ENCODE assay signal across 13 cellular contexts in the genomic region with DNA sequence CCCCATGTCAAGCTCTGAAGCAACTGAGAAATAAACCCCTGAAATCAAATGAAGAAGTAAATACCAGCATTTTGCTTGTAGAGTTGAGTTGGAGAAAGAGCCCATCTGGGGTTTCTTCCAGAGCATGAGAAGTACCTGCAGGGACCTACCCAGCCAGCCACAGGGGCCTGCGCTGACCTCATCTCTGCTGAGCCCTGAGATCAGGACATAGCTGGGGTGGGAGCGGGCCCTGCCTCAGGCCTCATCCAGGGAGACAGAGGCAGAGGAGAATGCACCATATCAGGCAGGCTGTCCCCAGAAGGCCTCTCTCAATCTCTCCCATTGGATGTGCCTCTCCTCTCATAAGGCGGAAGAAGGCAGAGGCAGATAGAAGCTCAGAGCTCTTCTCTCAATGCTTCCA.
DNase-seq lines count a peak whose midpoint lies in the region; ATAC-seq and TF ChIP-seq lines count a peak whose summit lies in the region.
"Had no signal": no experiment of that assay in that cellular context is flagged by ENCODE, and none has a peak within 500 bp of the region (broad histone marks: within the 10 kb centered on the region; RNA-seq: fewer than 3 reads in every experiment).

No MANE protein-coding gene starts in this region.

- H2AFZ ChIP-seq in Loucy (ENCODE audit: low read length): no peak overlapping the region

- H3K9me3 ChIP-seq in Loucy (ENCODE audit: insufficient read depth, low read depth, low read length): no peaks in the 10 kb centered on the region
- H3K9me3 ChIP-seq in effector memory CD4-positive, alpha-beta T cell (ENCODE audit: control insufficient read depth, low read length): no peaks in the 10 kb centered on the region
- H3K9me3 ChIP-seq: MG63 had no signal

- H3K4me3 Mint-ChIP-seq in effector memory CD8-positive, alpha-beta T cell: peak overlapping the region; percentile 58 to 60
- H3K4me3 Mint-ChIP-seq in stimulated activated naive CD8-positive, alpha-beta T cell treated with anti-CD3 and anti-CD28 coated beads, Interleukin-15, amount 100 ng/mL, for 72 hours: peak overlapping the region; percentile 28 to 37
- H3K4me3 Mint-ChIP-seq: mesothelial cell of epicardium had no signal

- no peaks in the 10 kb centered on the region for H3K9me2 ChIP-seq in Loucy (replicated peaks; ENCODE audit: low read depth, low read length)

- H3K4me3 ChIP-seq in Loucy (ENCODE audit: low read length, poor library complexity, severe bottlenecking): no peak overlapping the region
- H3K4me3 ChIP-seq in effector memory CD4-positive, alpha-beta T cell (ENCODE audit: insufficient read depth, low read depth, low read length, poor library complexity, severe bottlenecking): no peak overlapping the region
- H3K4me3 ChIP-seq: MG63 had no signal

- DNase-seq in activated effector memory CD4-positive, alpha-beta T cell treated with anti-CD3 and anti-CD28 coated beads, Interleukin-2, amount 50 U/mL, for 16 hours: peak; percentile 54
- DNase-seq in activated effector memory CD4-positive, alpha-beta T cell treated with Interleukin-2 at 50 U/mL for 16 hours: no peak
- DNase-seq in effector memory CD8-positive, alpha-beta T cell: no peak
- DNase-seq in stimulated activated naive CD8-positive, alpha-beta T cell treated with anti-CD3 and anti-CD28 coated beads, Interleukin-15, amount 100 ng/mL, for 72 hours: peak in 1 of 2 donors; percentile 4
- no peak for DNase-seq in effector memory CD4-positive, alpha-beta T cell
- DNase-seq in COR-L47 (lab: John Stamatoyannopoulos, UW): no peak
- DNase-seq: activated gamma-delta T cell; NCI-H1930; stimulated activated CD4-positive, alpha-beta T cell treated with anti-CD3 and anti-CD28 coated beads, Interleukin-12 subunit alpha, Interleukin-12 subunit beta, amount 100 ng/mL, for 4 hours had no signal

- H3K27me3 Mint-ChIP-seq in effector memory CD8-positive, alpha-beta T cell: no peaks in the 10 kb centered on the region
- H3K27me3 Mint-ChIP-seq in stimulated activated naive CD8-positive, alpha-beta T cell treated with anti-CD3 and anti-CD28 coated beads, Interleukin-15, amount 100 ng/mL, for 72 hours: no peaks in the 10 kb centered on the region

- no peak for TF ChIP-seq CTCF in Loucy (conservative IDR thresholded peaks at IDR 0.05; ENCODE audit: low read length)

- peaks cover 24% of the 10 kb centered on the region for H3K36me3 Mint-ChIP-seq in effector memory CD8-positive, alpha-beta T cell (ENCODE audit: insufficient read depth)
- H3K36me3 Mint-ChIP-seq: mesothelial cell of epicardium had no signal

- no peak overlapping the region for H3K27ac ChIP-seq in effector memory CD4-positive, alpha-beta T cell (ENCODE audit: insufficient read depth, low read length, poor library complexity, severe bottlenecking)

- peak overlapping the region; percentile 19 for H3K9ac ChIP-seq in Loucy (ENCODE audit: low read depth, low read length, poor library complexity, severe bottlenecking)

- peaks cover 33% of the 10 kb centered on the region for H4K20me1 ChIP-seq in Loucy (ENCODE audit: insufficient read depth, low read length, poor library complexity, severe bottlenecking)

- H3K9me3 Mint-ChIP-seq in effector memory CD8-positive, alpha-beta T cell: no peaks in the 10 kb centered on the region
- peaks cover 0 to 3% of the 10 kb centered on the region in 2 donors for H3K9me3 Mint-ChIP-seq in stimulated activated naive CD8-positive, alpha-beta T cell treated with anti-CD3 and anti-CD28 coated beads, Interleukin-15, amount 100 ng/mL, for 72 hours
- H3K9me3 Mint-ChIP-seq: mesothelial cell of epicardium had no signal

- no peaks in the 10 kb centered on the region for H3K27me3 ChIP-seq in Loucy (ENCODE audit: insufficient read depth, low read length, poor library complexity, severe bottlenecking)
- no peaks in the 10 kb centered on the region for H3K27me3 ChIP-seq in effector memory CD4-positive, alpha-beta T cell (replicated peaks; ENCODE audit: control insufficient read depth, insufficient read depth, low read length, poor library complexity, severe bottlenecking)
- H3K27me3 ChIP-seq: MG63 had no signal

- H3K27ac Mint-ChIP-seq in effector memory CD8-positive, alpha-beta T cell: peak overlapping the region; percentile 90 to 94
- no peak overlapping the region for H3K27ac Mint-ChIP-seq in stimulated activated naive CD8-positive, alpha-beta T cell treated with anti-CD3 and anti-CD28 coated beads, Interleukin-15, amount 100 ng/mL, for 72 hours
- H3K27ac Mint-ChIP-seq: mesothelial cell of epicardium had no signal

- H3K4me1 ChIP-seq in Loucy (ENCODE audit: insufficient read depth, low read length, poor library complexity, severe bottlenecking): peaks cover 86% of the 10 kb centered on the region
- H3K4me1 ChIP-seq in effector memory CD4-positive, alpha-beta T cell (ENCODE audit: control insufficient read depth, insufficient read depth, low read length, poor library complexity, severe bottlenecking): peaks cover 62% of the 10 kb centered on the region

- H3K36me3 ChIP-seq in Loucy (ENCODE audit: insufficient read depth, low read length): peaks cover 57% of the 10 kb centered on the region; the same call in 1 of the 2 replicates
- peaks cover 4% of the 10 kb centered on the region for H3K36me3 ChIP-seq in effector memory CD4-positive, alpha-beta T cell (ENCODE audit: control insufficient read depth, insufficient read depth, low read length)
- H3K36me3 ChIP-seq: MG63 had no signal

- peaks cover 96% of the 10 kb centered on the region for H3K79me2 ChIP-seq in Loucy (ENCODE audit: insufficient read depth, low read length)

- no peak for ATAC-seq in effector memory CD8-positive, alpha-beta T cell (replicated peaks)
- no peak for ATAC-seq in stimulated activated naive CD8-positive, alpha-beta T cell treated with anti-CD3 and anti-CD28 coated beads, Interleukin-15, amount 100 ng/mL, for 72 hours
- no peak for ATAC-seq in GM18907 (IDR thresholded peaks at IDR 0.05; ENCODE audit: unreplicated experiment)

- H3K4me2 ChIP-seq in Loucy (ENCODE audit: low read depth, low read length, poor library complexity, severe bottlenecking): no peak overlapping the region

- peaks cover 12% of the 10 kb centered on the region for H3F3A ChIP-seq in Loucy (ENCODE audit: low read depth)

- peaks cover 62 to 83% of the 10 kb centered on the region in 2 donors for H3K4me1 Mint-ChIP-seq in effector memory CD8-positive, alpha-beta T cell (ENCODE audit: low read depth in 2 of 2)
- peaks cover 82% of the 10 kb centered on the region for H3K4me1 Mint-ChIP-seq in stimulated activated naive CD8-positive, alpha-beta T cell treated with anti-CD3 and anti-CD28 coated beads, Interleukin-15, amount 100 ng/mL, for 72 hours

Comparison
In these comparisons a context has a peak if more than half of its experiments do, and no peak if none do; other contexts are left out.
1. H3K27ac Mint-ChIP-seq: peak in effector memory CD8-positive, alpha-beta T cell (2 of 2); none in stimulated activated naive CD8-positive, alpha-beta T cell treated with anti-CD3 and anti-CD28 coated beads, Interleukin-15, amount 100 ng/mL, for 72 hours (0 of 2).